Comparison of ENCODE assay signal across 8 cellular contexts in genomic region chr14:91252901-91253794, GRCh38. TPM values are rescaled to one million over a fixed set of nuclear protein-coding genes. Genes with fewer than 3 reads are reported as not detected.
DNase-seq lines count a peak whose midpoint lies in the region; ATAC-seq and TF ChIP-seq lines count a peak whose summit lies in the region.

No MANE protein-coding gene starts in this region.

- H3K27me3 Mint-ChIP-seq in CD4-positive, CD25-positive, alpha-beta regulatory T cell = no peaks in the 10 kb centered on the region

- WGBS in urinary bladder = 3% methylated on average over 95 of the region's 95 CpGs

- ATAC-seq in CD4-positive, CD25-positive, alpha-beta regulatory T cell (ENCODE audit: low read depth in 2 of 2) = peak; percentile 17 to 25

- no peaks in the 10 kb centered on the region for H3K9me3 Mint-ChIP-seq in CD4-positive, CD25-positive, alpha-beta regulatory T cell

- H3K4me3 ChIP-seq in CD4-positive, CD25-positive, alpha-beta regulatory T cell (ENCODE audit: low read depth, low read length) = no peak overlapping the region
- H3K4me3 ChIP-seq in HFF-Myc (replicated peaks; ENCODE audit: low read depth, low read length) = peak overlapping the region; percentile 39
- H3K4me3 ChIP-seq in WI38 (ENCODE audit: low read depth, low read length) = peak overlapping the region; percentile 62
- peak overlapping the region; percentile 63 for H3K4me3 ChIP-seq in effector memory CD4-positive, alpha-beta T cell (ENCODE audit: insufficient read depth, low read depth, low read length, poor library complexity, severe bottlenecking)
- peak overlapping the region; percentile 36 for H3K4me3 ChIP-seq in mononuclear cell (ENCODE audit: low read length)
- peak overlapping the region; percentile 57 for H3K4me3 ChIP-seq in urinary bladder (ENCODE audit: low read depth, low read length)

- H3K4me3 Mint-ChIP-seq in CD4-positive, CD25-positive, alpha-beta regulatory T cell = peak overlapping the region; percentile 65 to 91 (median 86)

- peaks cover 28 to 87% (median 64%) of the 10 kb centered on the region in 4 donors for H3K4me1 Mint-ChIP-seq in CD4-positive, CD25-positive, alpha-beta regulatory T cell

- peak overlapping the region; percentile 29 to 99 (median 93) for H3K27ac Mint-ChIP-seq in CD4-positive, CD25-positive, alpha-beta regulatory T cell

- H3K36me3 ChIP-seq in CD4-positive, CD25-positive, alpha-beta regulatory T cell (ENCODE audit: control insufficient read depth, insufficient read depth, low read length) = no peaks in the 10 kb centered on the region
- no peaks in the 10 kb centered on the region for H3K36me3 ChIP-seq in effector memory CD4-positive, alpha-beta T cell (ENCODE audit: control insufficient read depth, insufficient read depth, low read length)
- no peaks in the 10 kb centered on the region for H3K36me3 ChIP-seq in urinary bladder (ENCODE audit: insufficient read depth)

- H3K27me3 ChIP-seq in CD4-positive, CD25-positive, alpha-beta regulatory T cell (ENCODE audit: control insufficient read depth, insufficient read depth, low read length) = no peaks in the 10 kb centered on the region
- H3K27me3 ChIP-seq in effector memory CD4-positive, alpha-beta T cell (replicated peaks; ENCODE audit: control insufficient read depth, insufficient read depth, low read length, poor library complexity, severe bottlenecking) = no peaks in the 10 kb centered on the region
- H3K27me3 ChIP-seq in mononuclear cell (ENCODE audit: insufficient read depth, low read length) = no peaks in the 10 kb centered on the region

- no peaks in the 10 kb centered on the region for H3K9me3 ChIP-seq in CD4-positive, CD25-positive, alpha-beta regulatory T cell (ENCODE audit: control insufficient read depth in 2 of 2, low read length in 2 of 2)
- H3K9me3 ChIP-seq in effector memory CD4-positive, alpha-beta T cell (ENCODE audit: control insufficient read depth, low read length) = no peaks in the 10 kb centered on the region
- H3K9me3 ChIP-seq in mononuclear cell (ENCODE audit: low read depth, low read length) = no peaks in the 10 kb centered on the region

- peaks cover 77% of the 10 kb centered on the region for H3K4me1 ChIP-seq in CD4-positive, CD25-positive, alpha-beta regulatory T cell (ENCODE audit: control insufficient read depth, insufficient read depth, low read length, poor library complexity, severe bottlenecking)
- H3K4me1 ChIP-seq in effector memory CD4-positive, alpha-beta T cell (ENCODE audit: control insufficient read depth, insufficient read depth, low read length, poor library complexity, severe bottlenecking) = peaks cover 72% of the 10 kb centered on the region
- H3K4me1 ChIP-seq in mononuclear cell (ENCODE audit: insufficient read depth, low read length) = peaks cover 66% of the 10 kb centered on the region
- peaks cover 2% of the 10 kb centered on the region for H3K4me1 ChIP-seq in urinary bladder (ENCODE audit: insufficient read depth)

- TF ChIP-seq CTCF in HFF-Myc (IDR thresholded peaks at IDR 0.05; ENCODE audit: low read depth, low read length, missing control alignments) (peak; percentile 4), WI38 (IDR thresholded peaks at IDR 0.05; ENCODE audit: low read depth, low read length) (peak; percentile 23; the same call in 1 of the 2 replicates)

- DNase-seq in CD4-positive, CD25-positive, alpha-beta regulatory T cell = peak; percentile 37 to 53 (median 48)
- DNase-seq in HFF-Myc (ENCODE audit: extremely low read depth, low read depth) (no peak), DMS79 (lab: John Stamatoyannopoulos, UW) (no peak), hippocampal formation (lab: John Stamatoyannopoulos, UW) (no peak)
- DNase-seq in effector memory CD4-positive, alpha-beta T cell = peak in 2 of 3 donors; percentile 38 to 50

- peak overlapping the region; percentile 98 for H3K27ac ChIP-seq in CD4-positive, CD25-positive, alpha-beta regulatory T cell (ENCODE audit: insufficient read depth, low read length, poor library complexity, severe bottlenecking)
- peak overlapping the region; percentile 78 for H3K27ac ChIP-seq in effector memory CD4-positive, alpha-beta T cell (ENCODE audit: insufficient read depth, low read length, poor library complexity, severe bottlenecking)
- peak overlapping the region; percentile 26 for H3K27ac ChIP-seq in urinary bladder (ENCODE audit: low read depth)

- peaks cover 3% of the 10 kb centered on the region for H3K36me3 Mint-ChIP-seq in CD4-positive, CD25-positive, alpha-beta regulatory T cell

RNA-seq across cellular contexts. Expression of gene GPR68, which starts 8.6 kb away (rescaled TPM):
- 18.8 TPM for total RNA-seq in CD4-positive, CD25-positive, alpha-beta regulatory T cell
- 10 to 100 TPM in 2 of 4 donors, 1 to 10 TPM in 2; 8.5 to 19.1 (median 11.0) TPM for polyA plus RNA-seq in CD4-positive, CD25-positive, alpha-beta regulatory T cell
- total RNA-seq in mononuclear cell (1.7 TPM), urinary bladder (1.7 TPM)
- polyA plus RNA-seq in urinary bladder = 2.8 TPM

Comparison
In these comparisons a context has a peak if more than half of its experiments do, and no peak if none do; other contexts are left out.
1. DNase-seq: peak in CD4-positive, CD25-positive, alpha-beta regulatory T cell (3 of 3) and effector memory CD4-positive, alpha-beta T cell (2 of 3); none in HFF-Myc (single experiment), DMS79 (single experiment) and hippocampal formation (0 of 2).
2. H3K27ac ChIP-seq: peak in every context shown above with its lines; median percentile 98 in CD4-positive, CD25-positive, alpha-beta regulatory T cell; 78 in effector memory CD4-positive, alpha-beta T cell; 26 in urinary bladder.